ENCODE assay signal across 22 cellular contexts in genomic region chr3:132332082-132332964, GRCh38. TPM values are rescaled to one million over a fixed set of nuclear protein-coding genes. Genes with fewer than 3 reads are reported as not detected.
"Had no signal": no experiment of that assay in that cellular context is flagged by ENCODE, and none has a peak within 500 bp of the region (broad histone marks: within the 10 kb centered on the region; RNA-seq: fewer than 3 reads in every experiment).

No MANE protein-coding gene starts in this region.

- H3K4me3 ChIP-seq: adrenal gland, esophagus muscularis mucosa, mucosa of descending colon, skin epidermis, tibial nerve had no signal

- H3K27ac ChIP-seq: adrenal gland, esophagus muscularis mucosa, skin epidermis, tibial nerve had no signal

- H3K36me3 ChIP-seq: adrenal gland, esophagus muscularis mucosa, tibial nerve had no signal

- H3K4me1 ChIP-seq: adrenal gland, esophagus muscularis mucosa, tibial nerve had no signal

- H3K4me1 Mint-ChIP-seq: memory B cell; nephron progenitor cell; stimulated activated effector memory CD8-positive, alpha-beta T cell treated with anti-CD3 and anti-CD28 coated beads, Interleukin-12 subunit alpha, Interleukin-12 subunit beta, amount 100 ng/mL, for 72 hours; stimulated activated naive CD8-positive, alpha-beta T cell treated with anti-CD3 and anti-CD28 coated beads, Interleukin-15, amount 100 ng/mL, for 72 hours had no signal

- H3K4me3 Mint-ChIP-seq: activated naive CD8-positive, alpha-beta T cell; activated T-cell treated with anti-CD3 and anti-CD28 coated beads, Interleukin-2, amount 50 U/mL, for 24 hours; dendritic cell treated with granulocyte-macrophage colony-stimulating factor and Interleukin-4, amounts not matched to agents 40 ng/mL and 50 ng/mL, for 4 days; memory B cell; nephron progenitor cell; stimulated activated effector memory CD8-positive, alpha-beta T cell treated with anti-CD3 and anti-CD28 coated beads, Interleukin-12 subunit alpha, Interleukin-12 subunit beta, amount 100 ng/mL, for 72 hours; stimulated activated naive CD8-positive, alpha-beta T cell treated with anti-CD3 and anti-CD28 coated beads, Interleukin-15, amount 100 ng/mL, for 72 hours; WTC11 had no signal

- H3K27ac Mint-ChIP-seq: activated naive CD8-positive, alpha-beta T cell; activated T-cell treated with anti-CD3 and anti-CD28 coated beads, Interleukin-2, amount 50 U/mL, for 24 hours; activated T-helper 2 cell treated with anti-CD3 and anti-CD28 coated beads, Interferon-gamma antibody, Interleukin-2, Interleukin-4, amounts not matched to agents 10 μg/mL and 5 μg/mL and 100 μg/mL, durations not matched to agents 14 hours and 24 hours and 36 hours; dendritic cell treated with granulocyte-macrophage colony-stimulating factor and Interleukin-4, amounts not matched to agents 40 ng/mL and 50 ng/mL, for 4 days; memory B cell; progenitor cell of endocrine pancreas; stimulated activated effector memory CD8-positive, alpha-beta T cell treated with anti-CD3 and anti-CD28 coated beads, Interleukin-12 subunit alpha, Interleukin-12 subunit beta, amount 100 ng/mL, for 72 hours; stimulated activated naive CD8-positive, alpha-beta T cell treated with anti-CD3 and anti-CD28 coated beads, Interleukin-15, amount 100 ng/mL, for 72 hours; WTC11 had no signal

- ATAC-seq: mucosa of descending colon; right cardiac atrium; stimulated activated effector memory CD8-positive, alpha-beta T cell treated with anti-CD3 and anti-CD28 coated beads, Interleukin-12 subunit alpha, Interleukin-12 subunit beta, amount 100 ng/mL, for 72 hours; stimulated activated naive CD8-positive, alpha-beta T cell treated with anti-CD3 and anti-CD28 coated beads, Interleukin-15, amount 100 ng/mL, for 72 hours; WTC11 had no signal

- H3K9me3 Mint-ChIP-seq: activated T-cell treated with anti-CD3 and anti-CD28 coated beads, Interleukin-2, amount 50 U/mL, for 24 hours; activated T-helper 2 cell treated with anti-CD3 and anti-CD28 coated beads, Interferon-gamma antibody, Interleukin-2, Interleukin-4, amounts not matched to agents 10 μg/mL and 5 μg/mL and 100 μg/mL, durations not matched to agents 14 hours and 24 hours and 36 hours; dendritic cell treated with granulocyte-macrophage colony-stimulating factor and Interleukin-4, amounts not matched to agents 40 ng/mL and 50 ng/mL, for 4 days; memory B cell; stimulated activated effector memory CD8-positive, alpha-beta T cell treated with anti-CD3 and anti-CD28 coated beads, Interleukin-12 subunit alpha, Interleukin-12 subunit beta, amount 100 ng/mL, for 72 hours; stimulated activated naive CD8-positive, alpha-beta T cell treated with anti-CD3 and anti-CD28 coated beads, Interleukin-15, amount 100 ng/mL, for 72 hours; WTC11 had no signal

- H3K36me3 Mint-ChIP-seq: activated naive CD8-positive, alpha-beta T cell; memory B cell; stimulated activated effector memory CD8-positive, alpha-beta T cell treated with anti-CD3 and anti-CD28 coated beads, Interleukin-12 subunit alpha, Interleukin-12 subunit beta, amount 100 ng/mL, for 72 hours; WTC11 had no signal

- FAIRE-seq: frontal cortex had no signal

- H3K27me3 Mint-ChIP-seq: dendritic cell treated with granulocyte-macrophage colony-stimulating factor and Interleukin-4, amounts not matched to agents 40 ng/mL and 50 ng/mL, for 4 days; memory B cell; progenitor cell of endocrine pancreas had no signal

- H3K9me3 ChIP-seq: adrenal gland, esophagus muscularis mucosa, mucosa of descending colon, tibial nerve had no signal

- H3K27me3 ChIP-seq: adrenal gland, esophagus muscularis mucosa, tibial nerve had no signal

- DNase-seq: activated naive CD4-positive, alpha-beta T cell; activated T-cell treated with anti-CD3 and anti-CD28 coated beads, Interleukin-2, amount 50 U/mL, for 24 hours; effector CD4-positive, alpha-beta T cell; mucosa of descending colon; nephron progenitor cell; right cardiac atrium; stimulated activated CD4-positive, alpha-beta T cell treated with anti-CD3 and anti-CD28 coated beads, Interleukin-2, amount 100 ng/mL, for 24 hours; stimulated activated naive CD8-positive, alpha-beta T cell treated with anti-CD3 and anti-CD28 coated beads, Interleukin-15, amount 100 ng/mL, for 72 hours; T-helper 9 cell had no signal

RNA-seq across cellular contexts. Expression of gene ACP3, which starts 15.1 kb away (rescaled TPM):
- total RNA-seq: activated T-helper 2 cell treated with anti-CD3 and anti-CD28 coated beads, Interferon-gamma antibody, Interleukin-2, Interleukin-4, amounts not matched to agents 10 μg/mL and 5 μg/mL and 100 μg/mL, durations not matched to agents 14 hours and 24 hours and 36 hours; frontal cortex; T-helper 1 cell treated with Interleukin-12 subunit alpha and Interleukin-12 subunit beta and Interleukin-4 antibody, amounts not matched to agents 30 ng/mL and 1 ng/mL, for 36 hours had no signal
